Comparison of ENCODE assay signal across 10 cellular contexts in the genomic region with DNA sequence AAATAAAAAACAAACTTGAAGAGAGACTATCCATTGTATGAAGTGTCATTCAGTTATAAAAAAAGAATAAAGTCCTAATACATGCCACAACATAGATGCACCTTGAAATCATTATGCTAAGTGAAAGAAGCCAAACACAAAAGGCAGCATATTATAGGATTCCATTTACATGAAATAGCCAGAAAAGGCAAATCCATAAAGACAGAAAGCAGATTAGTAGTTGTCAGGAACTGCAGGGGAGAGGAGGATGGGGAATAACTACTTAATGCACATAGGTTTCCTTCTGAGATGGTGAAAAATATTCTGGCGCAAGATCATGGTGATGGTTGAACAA. TPM values are rescaled to one million over a fixed set of nuclear protein-coding genes. Genes with fewer than 3 reads are reported as not detected.
DNase-seq lines count a peak whose midpoint lies in the region; ATAC-seq, FAIRE-seq and TF ChIP-seq lines count a peak whose summit lies in the region.
"Had no signal": no experiment of that assay in that cellular context is flagged by ENCODE, and none has a peak within 500 bp of the region (broad histone marks: within the 10 kb centered on the region; RNA-seq: fewer than 3 reads in every experiment).

No MANE protein-coding gene starts in this region.

- no peaks in the 10 kb centered on the region for H3K9me3 ChIP-seq in OCI-LY1 (ENCODE audit: low read length)
- H3K9me3 ChIP-seq: transverse colon had no signal

- H2AFZ ChIP-seq in OCI-LY1 (ENCODE audit: low read length) (no peak overlapping the region), GM23338 (no peak overlapping the region)

- H3K9me3 Mint-ChIP-seq in memory B cell: no peaks in the 10 kb centered on the region
- H3K9me3 Mint-ChIP-seq in GM23338: no peaks in the 10 kb centered on the region; the same call in 2 of the 3 replicates

- no peak overlapping the region for H3K27ac ChIP-seq in OCI-LY1 (ENCODE audit: low read depth, low read length, poor library complexity, severe bottlenecking)
- H3K27ac ChIP-seq in GM23338 (ENCODE audit: low read depth): no peak overlapping the region
- H3K27ac ChIP-seq: transverse colon had no signal

- H3K4me1 ChIP-seq in OCI-LY1 (ENCODE audit: insufficient read depth, low read length, severe bottlenecking) (no peaks in the 10 kb centered on the region), GM23338 (ENCODE audit: insufficient read depth) (0 out of 2 replicates have a peak, but pooled peaks cover 3% of the 10 kb centered on the region)

- H3K27ac Mint-ChIP-seq in memory B cell: peak overlapping the region; percentile 69
- no peak overlapping the region for H3K27ac Mint-ChIP-seq in GM23338

- H3F3A ChIP-seq in OCI-LY1 (ENCODE audit: insufficient read depth, low read length) (no peaks in the 10 kb centered on the region), GM23338 (replicated peaks; ENCODE audit: low read depth) (no peaks in the 10 kb centered on the region)

- H3K4me3 Mint-ChIP-seq in memory B cell (peak overlapping the region; percentile 71), GM23338 (no peak overlapping the region)

- ATAC-seq in GM18517 (IDR thresholded peaks at IDR 0.05; ENCODE audit: unreplicated experiment): peak; percentile 42
- peak; percentile 17 for ATAC-seq in GM21825 (IDR thresholded peaks at IDR 0.05; ENCODE audit: unreplicated experiment)
- ATAC-seq in memory B cell (ENCODE audit: low read depth): no peak
- no peak for ATAC-seq in HG03108 (IDR thresholded peaks at IDR 0.05; ENCODE audit: unreplicated experiment)
- ATAC-seq in GM23338: no peak

- H3K9me2 ChIP-seq in OCI-LY1 (ENCODE audit: low read depth, low read length): no peaks in the 10 kb centered on the region
- 0 out of 2 replicates have a peak, but pooled peaks cover 2% of the 10 kb centered on the region for H3K9me2 ChIP-seq in GM23338 (ENCODE audit: insufficient read depth)

- H3K36me3 Mint-ChIP-seq in memory B cell (no peaks in the 10 kb centered on the region), GM23338 (ENCODE audit: low read depth) (no peaks in the 10 kb centered on the region)

- no peaks in the 10 kb centered on the region for H3K36me3 ChIP-seq in OCI-LY1 (ENCODE audit: insufficient read depth, low read length)
- no peaks in the 10 kb centered on the region for H3K36me3 ChIP-seq in GM23338 (ENCODE audit: insufficient read depth)
- H3K36me3 ChIP-seq: transverse colon had no signal

- H3K4me3 ChIP-seq in OCI-LY1 (ENCODE audit: low read depth, low read length, poor library complexity, severe bottlenecking) (no peak overlapping the region), GM23338 (no peak overlapping the region)

- peaks cover 4% of the 10 kb centered on the region for H3K27me3 Mint-ChIP-seq in memory B cell
- H3K27me3 Mint-ChIP-seq in GM23338 (ENCODE audit: insufficient read depth, low read depth, poor library complexity): no peaks in the 10 kb centered on the region

- no peaks in the 10 kb centered on the region for H4K20me1 ChIP-seq in OCI-LY1 (ENCODE audit: insufficient read depth, low read length)
- no peaks in the 10 kb centered on the region for H4K20me1 ChIP-seq in GM23338 (replicated peaks; ENCODE audit: insufficient read depth)

- no peak for FAIRE-seq in frontal cortex (lab: Jason Lieb, UNC)

- H3K79me2 ChIP-seq in OCI-LY1 (ENCODE audit: insufficient read depth, low read length) (no peaks in the 10 kb centered on the region), GM23338 (replicated peaks; ENCODE audit: insufficient read depth) (no peaks in the 10 kb centered on the region)

- H3K4me1 Mint-ChIP-seq in memory B cell: peaks cover 6% of the 10 kb centered on the region
- peaks cover 10% of the 10 kb centered on the region; the same call in 2 of the 3 replicates for H3K4me1 Mint-ChIP-seq in GM23338

- H3K4me2 ChIP-seq in OCI-LY1 (ENCODE audit: low read length) (peak overlapping the region; percentile 49; the same call in 1 of the 2 replicates), GM23338 (no peak overlapping the region)

- H3K9ac ChIP-seq in OCI-LY1 (ENCODE audit: low read length): no peak overlapping the region

- TF ChIP-seq CTCF in OCI-LY1 (IDR thresholded peaks at IDR 0.05; ENCODE audit: low read length) (no peak), GM23338 (conservative IDR thresholded peaks at IDR 0.05; ENCODE audit: low read depth in 2 of 2) (no peak)

- H3K27me3 ChIP-seq in OCI-LY1 (ENCODE audit: insufficient read depth, low read length): no peaks in the 10 kb centered on the region
- no peaks in the 10 kb centered on the region for H3K27me3 ChIP-seq in GM23338 (ENCODE audit: insufficient read depth)
- H3K27me3 ChIP-seq: transverse colon had no signal

- DNase-seq in memory B cell (ENCODE audit: low spot score in 2 of 2) (no peak), frontal cortex (ENCODE audit: low spot score in 2 of 2) (no peak), HuH-7 (ENCODE audit: low spot score) (no peak), GM23338 (ENCODE audit: low spot score) (no peak)
- DNase-seq: activated CD4-positive, alpha-beta T cell treated with anti-CD3 and anti-CD28 coated beads for 48 hours; transverse colon had no signal

TF ChIP-seq in GM23338, 12 proteins besides CTCF, POLR2A, EP300 and RAD21:
- no peak for TF ChIP-seq CREB1 (CRISPR knock-in tag; IDR thresholded peaks at IDR 0.05; ENCODE audit: low read depth)
- TF ChIP-seq POLR2AphosphoS5 (IDR thresholded peaks at IDR 0.05; ENCODE audit: low read depth): no peak
- no peak for TF ChIP-seq ZNF114 (CRISPR knock-in tag; IDR thresholded peaks at IDR 0.05)
- TF ChIP-seq, protein P1, sequence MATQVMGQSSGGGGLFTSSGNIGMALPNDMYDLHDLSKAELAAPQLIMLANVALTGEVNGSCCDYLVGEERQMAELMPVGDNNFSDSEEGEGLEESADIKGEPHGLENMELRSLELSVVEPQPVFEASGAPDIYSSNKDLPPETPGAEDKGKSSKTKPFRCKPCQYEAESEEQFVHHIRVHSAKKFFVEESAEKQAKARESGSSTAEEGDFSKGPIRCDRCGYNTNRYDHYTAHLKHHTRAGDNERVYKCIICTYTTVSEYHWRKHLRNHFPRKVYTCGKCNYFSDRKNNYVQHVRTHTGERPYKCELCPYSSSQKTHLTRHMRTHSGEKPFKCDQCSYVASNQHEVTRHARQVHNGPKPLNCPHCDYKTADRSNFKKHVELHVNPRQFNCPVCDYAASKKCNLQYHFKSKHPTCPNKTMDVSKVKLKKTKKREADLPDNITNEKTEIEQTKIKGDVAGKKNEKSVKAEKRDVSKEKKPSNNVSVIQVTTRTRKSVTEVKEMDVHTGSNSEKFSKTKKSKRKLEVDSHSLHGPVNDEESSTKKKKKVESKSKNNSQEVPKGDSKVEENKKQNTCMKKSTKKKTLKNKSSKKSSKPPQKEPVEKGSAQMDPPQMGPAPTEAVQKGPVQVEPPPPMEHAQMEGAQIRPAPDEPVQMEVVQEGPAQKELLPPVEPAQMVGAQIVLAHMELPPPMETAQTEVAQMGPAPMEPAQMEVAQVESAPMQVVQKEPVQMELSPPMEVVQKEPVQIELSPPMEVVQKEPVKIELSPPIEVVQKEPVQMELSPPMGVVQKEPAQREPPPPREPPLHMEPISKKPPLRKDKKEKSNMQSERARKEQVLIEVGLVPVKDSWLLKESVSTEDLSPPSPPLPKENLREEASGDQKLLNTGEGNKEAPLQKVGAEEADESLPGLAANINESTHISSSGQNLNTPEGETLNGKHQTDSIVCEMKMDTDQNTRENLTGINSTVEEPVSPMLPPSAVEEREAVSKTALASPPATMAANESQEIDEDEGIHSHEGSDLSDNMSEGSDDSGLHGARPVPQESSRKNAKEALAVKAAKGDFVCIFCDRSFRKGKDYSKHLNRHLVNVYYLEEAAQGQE (IDR thresholded peaks at IDR 0.05; ENCODE audit: unreplicated experiment): no peak
- TF ChIP-seq JUNB (IDR thresholded peaks at IDR 0.05; ENCODE audit: unreplicated experiment): no peak
- TF ChIP-seq EZH2phosphoT487 (IDR thresholded peaks at IDR 0.05; ENCODE audit: unreplicated experiment): no peak

RNA-seq across cellular contexts. Expression of a gene that starts 6.6 kb away (rescaled TPM):
- not detected for total RNA-seq in frontal cortex
- total RNA-seq in GM23338 (2014; rRNA removed; shearing (Covaris generic)): 0.69 and 1.5 TPM in 2 replicates
- 1.2 and 2.1 TPM in 2 replicates for polyA plus RNA-seq in GM23338 (2016; fragmentation: Nextera tagmentation; extraction: Ambion mirVana)

Comparison
In these comparisons a context has a peak if more than half of its experiments do, and no peak if none do; other contexts are left out.
1. ATAC-seq: peak in GM18517 (single experiment) and GM21825 (single experiment); none in memory B cell (single experiment), HG03108 (single experiment) and GM23338 (single experiment).